In genomic region chr1:172531846-172532699, GRCh38 we compare ENCODE assay signal across 8 cellular contexts. TPM values are rescaled to one million over a fixed set of nuclear protein-coding genes. Genes with fewer than 3 reads are reported as not detected.
DNase-seq lines count a peak whose midpoint lies in the region; FAIRE-seq and TF ChIP-seq lines count a peak whose summit lies in the region.

No MANE protein-coding gene starts in this region.

- H3K4me3 Mint-ChIP-seq in activated T-helper 2 cell treated with anti-CD3 and anti-CD28 coated beads, Interferon-gamma antibody, Interleukin-2, Interleukin-4, amounts not matched to agents 10 μg/mL and 5 μg/mL and 100 μg/mL, durations not matched to agents 14 hours and 24 hours and 36 hours (ENCODE audit: low read depth): peak overlapping the region; percentile 95
- peak overlapping the region; percentile 97 for H3K4me3 Mint-ChIP-seq in nephron progenitor cell
- H3K4me3 Mint-ChIP-seq in stimulated activated naive CD8-positive, alpha-beta T cell treated with anti-CD3 and anti-CD28 coated beads, Interleukin-15, Interleukin-2, amounts not matched to agents 100 ng/mL and 50 ng/mL, for 24 hours: peak overlapping the region; percentile 90

- WGBS in GM23248 (ENCODE audit: low coverage in 1 of 2, low lambda C conversion rate in 2 of 2, missing lambda C conversion rate in 2 of 2), 2 experiments: 1 to 2% methylated on average over 27 of the region's 27 CpGs

- H3K4me1 ChIP-seq in GM23248 (ENCODE audit: insufficient read depth): peaks cover 22% of the 10 kb centered on the region
- peaks cover 35% of the 10 kb centered on the region for H3K4me1 ChIP-seq in Karpas-422 (ENCODE audit: low read length)

- H3K9me2 ChIP-seq in GM23248 (ENCODE audit: insufficient read depth) (no peaks in the 10 kb centered on the region), Karpas-422 (replicated peaks; ENCODE audit: insufficient read depth, low read length) (no peaks in the 10 kb centered on the region)

- peaks cover 7% of the 10 kb centered on the region for H3K36me3 Mint-ChIP-seq in activated T-helper 2 cell treated with anti-CD3 and anti-CD28 coated beads, Interferon-gamma antibody, Interleukin-2, Interleukin-4, amounts not matched to agents 10 μg/mL and 5 μg/mL and 100 μg/mL, durations not matched to agents 14 hours and 24 hours and 36 hours (ENCODE audit: low read depth)
- H3K36me3 Mint-ChIP-seq in nephron progenitor cell (ENCODE audit: low read depth): no peaks in the 10 kb centered on the region
- H3K36me3 Mint-ChIP-seq in stimulated activated naive CD8-positive, alpha-beta T cell treated with anti-CD3 and anti-CD28 coated beads, Interleukin-15, Interleukin-2, amounts not matched to agents 100 ng/mL and 50 ng/mL, for 24 hours (ENCODE audit: low read depth): no peaks in the 10 kb centered on the region

- H3K9me3 Mint-ChIP-seq in activated T-helper 2 cell treated with anti-CD3 and anti-CD28 coated beads, Interferon-gamma antibody, Interleukin-2, Interleukin-4, amounts not matched to agents 10 μg/mL and 5 μg/mL and 100 μg/mL, durations not matched to agents 14 hours and 24 hours and 36 hours: no peaks in the 10 kb centered on the region
- no peaks in the 10 kb centered on the region for H3K9me3 Mint-ChIP-seq in nephron progenitor cell
- H3K9me3 Mint-ChIP-seq in stimulated activated naive CD8-positive, alpha-beta T cell treated with anti-CD3 and anti-CD28 coated beads, Interleukin-15, Interleukin-2, amounts not matched to agents 100 ng/mL and 50 ng/mL, for 24 hours: no peaks in the 10 kb centered on the region

- H3K9ac ChIP-seq in GM23248 (peak overlapping the region; percentile 87), Karpas-422 (ENCODE audit: low read length) (peak overlapping the region; percentile 77)

- intact Hi-C loops in activated T-helper 2 cell treated with anti-CD3 and anti-CD28 coated beads, Interferon-gamma antibody, Interleukin-2, Interleukin-4, amounts not matched to agents 10 μg/mL and 5 μg/mL and 100 μg/mL, durations not matched to agents 14 hours and 24 hours and 36 hours (cut with micrococcal nuclease): loop anchor here (1.0 to 5.0 kb wide), 11 partner anchors 55 to 1627 kb away; partner anchors contain the start of genes PRDX6, PRRC2C, RABGAP1L and VAMP4

- peak overlapping the region; percentile 96 for H3K4me3 ChIP-seq in GM23248
- peak overlapping the region; percentile 80 for H3K4me3 ChIP-seq in Karpas-422 (ENCODE audit: low read length)

- DNase-seq in Daoy (ENCODE audit: low read depth) (peak; percentile 95), GM23248 (peak; percentile 99), Karpas-422 (peak; percentile 98), RCC 7860 (ENCODE audit: low spot score) (peak; percentile 94), fibroblast of the conjunctiva (ENCODE audit: low read depth) (peak; percentile 98), nephron progenitor cell (peak; percentile 78)
- DNase-seq in activated T-helper 2 cell treated with anti-CD3 and anti-CD28 coated beads, Interferon-gamma antibody, Interleukin-2, Interleukin-4, amounts not matched to agents 10 μg/mL and 5 μg/mL and 100 μg/mL, durations not matched to agents 14 hours and 24 hours and 36 hours (ENCODE audit: low spot score): peak; percentile 91

- H2AFZ ChIP-seq in GM23248: peak overlapping the region; percentile 99
- peak overlapping the region; percentile 93 for H2AFZ ChIP-seq in Karpas-422 (ENCODE audit: low read length)

- FAIRE-seq in RCC 7860 (lab: Jason Lieb, UNC): peak; percentile 90

- peak overlapping the region; percentile 91 for H3K27ac ChIP-seq in GM23248
- H3K27ac ChIP-seq in Karpas-422 (ENCODE audit: low read length): peak overlapping the region; percentile 42

- H3K27me3 Mint-ChIP-seq in activated T-helper 2 cell treated with anti-CD3 and anti-CD28 coated beads, Interferon-gamma antibody, Interleukin-2, Interleukin-4, amounts not matched to agents 10 μg/mL and 5 μg/mL and 100 μg/mL, durations not matched to agents 14 hours and 24 hours and 36 hours (ENCODE audit: low read depth): peaks cover 9% of the 10 kb centered on the region
- peaks cover 5% of the 10 kb centered on the region for H3K27me3 Mint-ChIP-seq in nephron progenitor cell (ENCODE audit: low read depth, poor library complexity)
- no peaks in the 10 kb centered on the region for H3K27me3 Mint-ChIP-seq in stimulated activated naive CD8-positive, alpha-beta T cell treated with anti-CD3 and anti-CD28 coated beads, Interleukin-15, Interleukin-2, amounts not matched to agents 100 ng/mL and 50 ng/mL, for 24 hours

- H3K9me3 ChIP-seq in GM23248 (ENCODE audit: low read depth) (no peaks in the 10 kb centered on the region), Karpas-422 (ENCODE audit: low read length) (no peaks in the 10 kb centered on the region)

- H4K20me1 ChIP-seq in GM23248 (ENCODE audit: insufficient read depth) (no peaks in the 10 kb centered on the region), Karpas-422 (ENCODE audit: insufficient read depth, low read depth, low read length) (peaks cover 7% of the 10 kb centered on the region; the same call in 1 of the 2 replicates)

- TF ChIP-seq CTCF in nephron progenitor cell (IDR thresholded peaks at IDR 0.05): no peak

- H3K36me3 ChIP-seq in GM23248 (ENCODE audit: low read depth) (no peaks in the 10 kb centered on the region), Karpas-422 (ENCODE audit: insufficient read depth, low read length) (no peaks in the 10 kb centered on the region)

- in situ Hi-C loops in GM23248 (cut with MboI): no loop called here

- H3F3A ChIP-seq in GM23248 (ENCODE audit: insufficient read depth): peaks cover 21% of the 10 kb centered on the region

- H3K27me3 ChIP-seq in GM23248 (replicated peaks; ENCODE audit: insufficient read depth) (no peaks in the 10 kb centered on the region), Karpas-422 (ENCODE audit: low read length) (no peaks in the 10 kb centered on the region)

- H3K4me2 ChIP-seq in GM23248 (ENCODE audit: unreplicated experiment) (peak overlapping the region; percentile 94), Karpas-422 (ENCODE audit: low read depth, low read length, poor library complexity, severe bottlenecking) (peak overlapping the region; percentile 90)

- peaks cover 33% of the 10 kb centered on the region for H3K4me1 Mint-ChIP-seq in activated T-helper 2 cell treated with anti-CD3 and anti-CD28 coated beads, Interferon-gamma antibody, Interleukin-2, Interleukin-4, amounts not matched to agents 10 μg/mL and 5 μg/mL and 100 μg/mL, durations not matched to agents 14 hours and 24 hours and 36 hours (ENCODE audit: low read depth)
- peaks cover 46% of the 10 kb centered on the region for H3K4me1 Mint-ChIP-seq in nephron progenitor cell
- H3K4me1 Mint-ChIP-seq in stimulated activated naive CD8-positive, alpha-beta T cell treated with anti-CD3 and anti-CD28 coated beads, Interleukin-15, Interleukin-2, amounts not matched to agents 100 ng/mL and 50 ng/mL, for 24 hours (ENCODE audit: low read depth): peaks cover 45% of the 10 kb centered on the region

- H3K27ac Mint-ChIP-seq in activated T-helper 2 cell treated with anti-CD3 and anti-CD28 coated beads, Interferon-gamma antibody, Interleukin-2, Interleukin-4, amounts not matched to agents 10 μg/mL and 5 μg/mL and 100 μg/mL, durations not matched to agents 14 hours and 24 hours and 36 hours: peak overlapping the region; percentile 99
- H3K27ac Mint-ChIP-seq in nephron progenitor cell: peak overlapping the region; percentile 99
- H3K27ac Mint-ChIP-seq in stimulated activated naive CD8-positive, alpha-beta T cell treated with anti-CD3 and anti-CD28 coated beads, Interleukin-15, Interleukin-2, amounts not matched to agents 100 ng/mL and 50 ng/mL, for 24 hours: peak overlapping the region; percentile 99

- H3K79me2 ChIP-seq in GM23248 (ENCODE audit: insufficient read depth): peaks cover 37% of the 10 kb centered on the region
- peaks cover 40% of the 10 kb centered on the region for H3K79me2 ChIP-seq in Karpas-422 (ENCODE audit: low read length)

RNA-seq across cellular contexts. Expression of gene SUCO, which starts 0.9 kb away (rescaled TPM):
- 26.8 and 27.2 TPM in 2 replicates for total RNA-seq in Daoy (2014; rRNA removed; shearing (Covaris generic))
- total RNA-seq in GM23248 (2014; rRNA removed; shearing (Covaris generic)): 21.1 and 24.3 TPM in 2 replicates
- polyA plus RNA-seq in GM23248 (2016; fragmentation: Nextera tagmentation; extraction: Ambion mirVana): 12.4 and 12.9 TPM in 2 replicates
- 22.9 and 52.3 TPM in 2 replicates for total RNA-seq in Karpas-422 (2014; rRNA removed; shearing (Covaris generic); ENCODE audit: low replicate concordance)
- 28.2 and 33.3 TPM in 2 replicates for total RNA-seq in activated T-helper 2 cell treated with anti-CD3 and anti-CD28 coated beads, Interferon-gamma antibody, Interleukin-2, Interleukin-4, amounts not matched to agents 10 μg/mL and 5 μg/mL and 100 μg/mL, durations not matched to agents 14 hours and 24 hours and 36 hours

Comparison
In these comparisons a context has a peak if more than half of its experiments do, and no peak if none do; other contexts are left out.
1. Peak in every context shown above with its lines: DNase-seq, H3K4me3 ChIP-seq and H3K27ac ChIP-seq.